ENCODE assay signal across 1 cellular context in genomic region chr17:69012895-69013805, GRCh38.
TF ChIP-seq lines count a peak whose summit lies in the region.

No MANE protein-coding gene starts in this region.

TF ChIP-seq in GM23338, 12 proteins besides CTCF, POLR2A, EP300 and RAD21 (continued from another document):
- TF ChIP-seq ZNF462 (CRISPR knock-in tag; IDR thresholded peaks at IDR 0.05) (no peak), NANOG (IDR thresholded peaks at IDR 0.05; ENCODE audit: borderline replicate concordance) (no peak), EZH2 (IDR thresholded peaks at IDR 0.05; ENCODE audit: low read depth, unreplicated experiment) (no peak), JUNB (IDR thresholded peaks at IDR 0.05; ENCODE audit: unreplicated experiment) (no peak), POLR2AphosphoS5 (IDR thresholded peaks at IDR 0.05; ENCODE audit: low read depth) (no peak), CREB1 (CRISPR knock-in tag; IDR thresholded peaks at IDR 0.05; ENCODE audit: low read depth) (no peak), ZNF114 (CRISPR knock-in tag; IDR thresholded peaks at IDR 0.05) (no peak)
